30 cellular contexts compared by ENCODE assay signal in genomic region chr12:63041601-63042000, GRCh38.
"Had no signal": no experiment of that assay in that cellular context is flagged by ENCODE, and none has a peak within 500 bp of the region (broad histone marks: within the 10 kb centered on the region; RNA-seq: fewer than 3 reads in every experiment).

No MANE protein-coding gene starts in this region.

- H3K4me3 Mint-ChIP-seq: naive B cell; naive thymus-derived CD8-positive, alpha-beta T cell; natural killer cell treated with Interleukin-12 subunit alpha and Interleukin-12 subunit beta and Interleukin-15 and Interleukin-18, amount 100 ng/mL, for 72 hours; nephron progenitor cell; neural crest cell; stimulated activated effector memory CD8-positive, alpha-beta T cell treated with anti-CD3 and anti-CD28 coated beads, Interleukin-12 subunit alpha, Interleukin-12 subunit beta, amount 100 ng/mL, for 72 hours; stimulated activated naive B cell treated with anti-CD40 and anti-IgM and Interleukin-4, amounts not matched to agents 10 μg/mL and 1 μg/mL and 100 μg/mL, for 72 hours; stimulated activated naive CD8-positive, alpha-beta T cell treated with anti-CD3 and anti-CD28 coated beads, Interleukin-15, Interleukin-2, amounts not matched to agents 100 ng/mL and 50 ng/mL, for 24 hours had no signal

- ATAC-seq: naive thymus-derived CD8-positive, alpha-beta T cell; natural killer cell treated with Interleukin-12 subunit alpha and Interleukin-12 subunit beta and Interleukin-15 and Interleukin-18, amount 100 ng/mL, for 72 hours; psoas muscle; right cardiac atrium; right lobe of liver; stimulated activated effector memory CD8-positive, alpha-beta T cell treated with anti-CD3 and anti-CD28 coated beads, Interleukin-12 subunit alpha, Interleukin-12 subunit beta, amount 100 ng/mL, for 72 hours; stimulated activated naive B cell treated with anti-CD40 and anti-IgM and Interleukin-4, amounts not matched to agents 10 μg/mL and 1 μg/mL and 100 μg/mL, for 72 hours had no signal

- H3K27me3 ChIP-seq: neutrophil, ovary, right lobe of liver, sigmoid colon, stomach, thyroid gland, tibial nerve, upper lobe of left lung, uterus had no signal

- H3K4me1 Mint-ChIP-seq: naive B cell; naive thymus-derived CD8-positive, alpha-beta T cell; nephron progenitor cell; neural crest cell; stimulated activated effector memory CD8-positive, alpha-beta T cell treated with anti-CD3 and anti-CD28 coated beads, Interleukin-12 subunit alpha, Interleukin-12 subunit beta, amount 100 ng/mL, for 72 hours; stimulated activated naive B cell treated with anti-CD40 and anti-IgM and Interleukin-4, amounts not matched to agents 10 μg/mL and 1 μg/mL and 100 μg/mL, for 72 hours had no signal

- H3K4me3 ChIP-seq: ovary, psoas muscle, right lobe of liver, sigmoid colon, stomach, thoracic aorta, thyroid gland, tibial nerve, upper lobe of left lung, uterus had no signal

- H3K9me3 Mint-ChIP-seq: naive B cell; naive thymus-derived CD8-positive, alpha-beta T cell; nephron progenitor cell; stimulated activated effector memory CD8-positive, alpha-beta T cell treated with anti-CD3 and anti-CD28 coated beads, Interleukin-12 subunit alpha, Interleukin-12 subunit beta, amount 100 ng/mL, for 72 hours; stimulated activated naive CD8-positive, alpha-beta T cell treated with anti-CD3 and anti-CD28 coated beads, Interleukin-15, Interleukin-2, amounts not matched to agents 100 ng/mL and 50 ng/mL, for 24 hours had no signal

- H3K9ac ChIP-seq: parathyroid adenoma had no signal

- H3K36me3 ChIP-seq: neutrophil, ovary, right lobe of liver, sigmoid colon, stomach, thoracic aorta, thyroid gland, tibial nerve, upper lobe of left lung, uterus had no signal

- H3K4me1 ChIP-seq: parathyroid adenoma, psoas muscle, right lobe of liver, sigmoid colon, stomach, thyroid gland, tibial nerve, upper lobe of left lung, uterus had no signal

- DNase-seq: naive B cell; naive thymus-derived CD8-positive, alpha-beta T cell; nephron progenitor cell; occipital lobe; ovary; posterior cingulate gyrus; psoas muscle; right cardiac atrium; right lobe of liver; sigmoid colon; stimulated activated CD4-positive, alpha-beta T cell treated with anti-CD3 and anti-CD28 coated beads, Interleukin-15, amount 100 ng/mL, for 24 hours; stimulated activated CD4-positive, alpha-beta T cell treated with anti-CD3 and anti-CD28 coated beads, Interleukin-2, amount 100 ng/mL, for 24 hours; stimulated activated CD4-positive, alpha-beta T cell treated with anti-CD3 and anti-CD28 coated beads, Interleukin-2, amount 100 ng/mL, for 48 hours; stimulated activated CD4-positive, alpha-beta T cell treated with anti-CD3 and anti-CD28 coated beads, Interleukin-4, amount 100 ng/mL, for 24 hours; stimulated activated naive B cell treated with anti-CD40 and anti-IgM and Interleukin-4, amounts not matched to agents 10 μg/mL and 1 μg/mL and 100 μg/mL, for 72 hours; stimulated activated naive CD4-positive, alpha-beta T cell treated with Interleukin-2 at 50 U/mL for 16 hours; stomach; thyroid gland; trophoblast cell; upper lobe of left lung; uterus had no signal

- H3K36me3 Mint-ChIP-seq: naive B cell; naive thymus-derived CD8-positive, alpha-beta T cell; natural killer cell treated with Interleukin-12 subunit alpha and Interleukin-12 subunit beta and Interleukin-15 and Interleukin-18, amount 100 ng/mL, for 72 hours; stimulated activated effector memory CD8-positive, alpha-beta T cell treated with anti-CD3 and anti-CD28 coated beads, Interleukin-12 subunit alpha, Interleukin-12 subunit beta, amount 100 ng/mL, for 72 hours; stimulated activated naive B cell treated with anti-CD40 and anti-IgM and Interleukin-4, amounts not matched to agents 10 μg/mL and 1 μg/mL and 100 μg/mL, for 72 hours had no signal

- H3K9me3 ChIP-seq: neutrophil, ovary, psoas muscle, right lobe of liver, sigmoid colon, stomach, thoracic aorta, thyroid gland, tibial nerve, upper lobe of left lung, uterus had no signal

- H2AFZ ChIP-seq: parathyroid adenoma had no signal

- H3K27ac Mint-ChIP-seq: naive B cell; naive thymus-derived CD8-positive, alpha-beta T cell; natural killer cell treated with Interleukin-12 subunit alpha and Interleukin-12 subunit beta and Interleukin-15 and Interleukin-18, amount 100 ng/mL, for 72 hours; nephron progenitor cell; progenitor cell of endocrine pancreas; stimulated activated effector memory CD8-positive, alpha-beta T cell treated with anti-CD3 and anti-CD28 coated beads, Interleukin-12 subunit alpha, Interleukin-12 subunit beta, amount 100 ng/mL, for 72 hours; stimulated activated naive B cell treated with anti-CD40 and anti-IgM and Interleukin-4, amounts not matched to agents 10 μg/mL and 1 μg/mL and 100 μg/mL, for 72 hours; stimulated activated naive CD8-positive, alpha-beta T cell treated with anti-CD3 and anti-CD28 coated beads, Interleukin-15, Interleukin-2, amounts not matched to agents 100 ng/mL and 50 ng/mL, for 24 hours had no signal

- H3K27ac ChIP-seq: neutrophil, ovary, parathyroid adenoma, psoas muscle, right lobe of liver, sigmoid colon, stomach, thoracic aorta, thyroid gland, tibial nerve, upper lobe of left lung, uterus had no signal

- H3K79me2 ChIP-seq: parathyroid adenoma had no signal

- H3K27me3 Mint-ChIP-seq: natural killer cell treated with Interleukin-12 subunit alpha and Interleukin-12 subunit beta and Interleukin-15 and Interleukin-18, amount 100 ng/mL, for 72 hours; stimulated activated naive B cell treated with anti-CD40 and anti-IgM and Interleukin-4, amounts not matched to agents 10 μg/mL and 1 μg/mL and 100 μg/mL, for 72 hours had no signal
